Comparison of ENCODE assay signal across 16 cellular contexts in genomic region chr10:62652564-62652963, GRCh38.
"Had no signal": no experiment of that assay in that cellular context is flagged by ENCODE, and none has a peak within 500 bp of the region (broad histone marks: within the 10 kb centered on the region; RNA-seq: fewer than 3 reads in every experiment).

No MANE protein-coding gene starts in this region.

- DNase-seq: activated CD4-positive, alpha-beta T cell treated with anti-CD3 and anti-CD28 coated beads, Interleukin-2, amount 50 U/mL, for 4 hours; activated CD4-positive, CD25-positive, alpha-beta regulatory T cell; activated CD8-positive, alpha-beta memory T cell treated with anti-CD3 and anti-CD28 coated beads, Interleukin-2, amount 50 U/mL, for 4 hours; activated naive CD4-positive, alpha-beta T cell treated with anti-CD3 and anti-CD28 coated beads, Interleukin-2, amount 10 ng/mL, durations not matched to agents 7 days and 5 days; caudate nucleus; colonic mucosa; esophagus squamous epithelium; glutamatergic neuron; posterior cingulate gyrus; small intestine; trophoblast cell had no signal

- H3K27ac Mint-ChIP-seq: activated naive CD4-positive, alpha-beta T cell treated with anti-CD3 and anti-CD28 coated beads, Interleukin-2, amount 10 ng/mL, durations not matched to agents 7 days and 5 days; naive thymus-derived CD8-positive, alpha-beta T cell; T-helper 1 cell treated with Interleukin-12 subunit alpha and Interleukin-12 subunit beta and Interleukin-4 antibody, amounts not matched to agents 30 μg/mL and 1 μg/mL, for 36 hours had no signal

- H3K4me1 ChIP-seq: colonic mucosa, esophagus squamous epithelium had no signal

- ATAC-seq: left colon had no signal

- H3K4me3 Mint-ChIP-seq: activated naive CD4-positive, alpha-beta T cell treated with anti-CD3 and anti-CD28 coated beads, Interleukin-2, amount 10 ng/mL, durations not matched to agents 7 days and 5 days; naive thymus-derived CD8-positive, alpha-beta T cell; T-helper 1 cell treated with Interleukin-12 subunit alpha and Interleukin-12 subunit beta and Interleukin-4 antibody, amounts not matched to agents 30 μg/mL and 1 μg/mL, for 36 hours had no signal

- H3K36me3 Mint-ChIP-seq: activated naive CD4-positive, alpha-beta T cell treated with anti-CD3 and anti-CD28 coated beads, Interleukin-2, amount 10 ng/mL, durations not matched to agents 7 days and 5 days had no signal

- H3K36me3 ChIP-seq: colonic mucosa, esophagus squamous epithelium, neutrophil had no signal

- H3K9me3 Mint-ChIP-seq: activated naive CD4-positive, alpha-beta T cell treated with anti-CD3 and anti-CD28 coated beads, Interleukin-2, amount 10 ng/mL, durations not matched to agents 7 days and 5 days; naive thymus-derived CD8-positive, alpha-beta T cell; T-helper 1 cell treated with Interleukin-12 subunit alpha and Interleukin-12 subunit beta and Interleukin-4 antibody, amounts not matched to agents 30 μg/mL and 1 μg/mL, for 36 hours had no signal

- H3K4me3 ChIP-seq: colonic mucosa, esophagus squamous epithelium, lung had no signal

- H3K4me1 Mint-ChIP-seq: activated naive CD4-positive, alpha-beta T cell treated with anti-CD3 and anti-CD28 coated beads, Interleukin-2, amount 10 ng/mL, durations not matched to agents 7 days and 5 days had no signal

- H3K27ac ChIP-seq: colonic mucosa, esophagus squamous epithelium, neutrophil had no signal

- H3K27me3 ChIP-seq: colonic mucosa, esophagus squamous epithelium, neutrophil had no signal

- H3K9me3 ChIP-seq: colonic mucosa, esophagus squamous epithelium, neutrophil had no signal
